ENCODE assay signal across 18 cellular contexts in the genomic region with DNA sequence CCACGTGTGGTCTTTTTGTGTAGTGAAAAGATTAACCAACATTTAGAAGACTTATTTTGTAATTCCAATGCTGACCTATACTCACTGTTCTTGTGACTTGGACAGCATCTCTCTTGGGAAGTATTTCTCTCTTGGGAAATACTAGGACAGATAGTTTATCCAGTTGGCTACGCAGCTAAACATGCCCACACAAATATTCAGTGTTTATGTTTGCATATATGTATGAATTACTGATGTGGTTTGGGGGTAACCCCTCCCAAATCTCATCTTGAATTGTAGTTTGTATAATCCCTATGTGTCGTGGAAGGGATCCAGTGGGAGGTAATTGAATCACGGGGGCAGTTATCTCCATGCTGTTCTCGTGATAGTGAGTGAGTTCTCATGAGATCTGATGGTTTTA.
"Had no signal": no experiment of that assay in that cellular context is flagged by ENCODE, and none has a peak within 500 bp of the region (broad histone marks: within the 10 kb centered on the region; RNA-seq: fewer than 3 reads in every experiment).

No MANE protein-coding gene starts in this region.

- H3K4me3 ChIP-seq: MG63, SJSA1, SK-N-MC had no signal

- H3K4me1 ChIP-seq: SJSA1 had no signal

- H3K27ac ChIP-seq: SJSA1, SK-N-MC had no signal

- H3K27me3 ChIP-seq: MG63, SJSA1 had no signal

- DNase-seq: Karpas-422, KG1, MG63, NCI-H1092 treated with DMSO at 0.1 percent for 48 hours, NCI-H1436 treated with DMSO at 0.1 percent for 48 hours, NCI-H1694, NCI-H187 treated with DMSO at 0.1 percent for 48 hours, NCI-H2029 treated with DMSO at 0.1 percent for 48 hours, NCI-H2171 treated with DMSO at 0.1 percent for 48 hours, NCI-H345, NCI-H524, NCI-H69, NCI-H774, Right ventricle myocardium superior, RPMI8226, SIG-M5 had no signal

- H3K9me3 ChIP-seq: MG63 had no signal
